ENCODE assay signal across 8 cellular contexts in the genomic region with DNA sequence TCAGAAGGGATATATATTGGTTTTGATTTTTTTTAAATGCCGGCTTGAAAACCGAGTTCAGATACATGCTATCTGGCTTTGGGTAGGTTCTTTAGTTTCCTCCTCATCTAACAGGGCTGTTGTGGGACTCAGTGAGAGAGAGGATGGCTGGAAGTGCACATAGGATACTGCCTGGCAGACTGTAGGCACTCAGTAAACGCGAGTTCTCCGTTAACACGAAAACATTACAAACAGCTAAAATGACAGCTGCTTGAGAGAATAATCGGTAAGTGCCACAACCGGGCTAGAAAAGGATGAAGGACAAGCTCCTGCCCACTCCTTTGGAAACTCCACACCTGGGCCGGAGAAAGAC. TPM values are rescaled to one million over a fixed set of nuclear protein-coding genes. Genes with fewer than 3 reads are reported as not detected.
DNase-seq lines count a peak whose midpoint lies in the region; ATAC-seq, FAIRE-seq and TF ChIP-seq lines count a peak whose summit lies in the region.

No MANE protein-coding gene starts in this region.

- no peak for TF ChIP-seq CTCF in VCaP (conservative IDR thresholded peaks at IDR 0.05)
- no peak for TF ChIP-seq CTCF in retinal pigment epithelial cell (conservative IDR thresholded peaks at IDR 0.05; ENCODE audit: low read depth, low read length)

- POLR2A ChIA-PET in activated CD4-positive, alpha-beta T cell treated with anti-CD3 and anti-CD28 coated beads, Interleukin-2, amount 10 ng/mL, durations not matched to agents 7 days and 5 days (lab: Charles Lee): interaction anchor here (0.6 kb wide), 1 partner anchor 9 kb away, joined by 3 read pairs; no protein-coding TSS in a partner anchor

- no peaks in the 10 kb centered on the region for H3K9me3 Mint-ChIP-seq in activated CD4-positive, alpha-beta T cell treated with anti-CD3 and anti-CD28 coated beads, Interleukin-2, amount 10 ng/mL, durations not matched to agents 7 days and 5 days

- H3K27me3 Mint-ChIP-seq in activated CD4-positive, alpha-beta T cell treated with anti-CD3 and anti-CD28 coated beads, Interleukin-2, amount 10 ng/mL, durations not matched to agents 7 days and 5 days: no peaks in the 10 kb centered on the region

- no peak for FAIRE-seq in HTR-8/SVneo (lab: Jason Lieb, UNC)

- H3K27ac ChIP-seq in VCaP: peak overlapping the region; percentile 87

- peaks cover 28% of the 10 kb centered on the region for H3K36me3 Mint-ChIP-seq in activated CD4-positive, alpha-beta T cell treated with anti-CD3 and anti-CD28 coated beads, Interleukin-2, amount 10 ng/mL, durations not matched to agents 7 days and 5 days (ENCODE audit: low read depth)

- peak overlapping the region; percentile 93 for H3K27ac Mint-ChIP-seq in activated CD4-positive, alpha-beta T cell treated with anti-CD3 and anti-CD28 coated beads, Interleukin-2, amount 10 ng/mL, durations not matched to agents 7 days and 5 days

- ATAC-seq in HG03064 (IDR thresholded peaks at IDR 0.05; ENCODE audit: low read depth, unreplicated experiment): peak; percentile 25

- H3K4me1 Mint-ChIP-seq in activated CD4-positive, alpha-beta T cell treated with anti-CD3 and anti-CD28 coated beads, Interleukin-2, amount 10 ng/mL, durations not matched to agents 7 days and 5 days: peaks cover 33% of the 10 kb centered on the region

- DNase-seq in activated CD4-positive, alpha-beta T cell treated with anti-CD3 and anti-CD28 coated beads, Interleukin-2, amount 10 ng/mL, durations not matched to agents 7 days and 5 days: no peak
- no peak for DNase-seq in activated CD4-positive, alpha-beta T cell treated with anti-CD3 and anti-CD28 coated beads for 48 hours
- DNase-seq in glomerular visceral epithelial cell (ENCODE audit: extremely low spot score): peak; percentile 17
- DNase-seq in retinal pigment epithelial cell (ENCODE audit: low read depth): no peak
- no peak for DNase-seq in RPMI8226
- DNase-seq in HTR-8/SVneo (ENCODE audit: insufficient read length, low spot score): no peak

- H3K4me3 ChIP-seq in retinal pigment epithelial cell (ENCODE audit: low read length): peak overlapping the region; percentile 100

- CTCF ChIA-PET in activated CD4-positive, alpha-beta T cell treated with anti-CD3 and anti-CD28 coated beads, Interleukin-2, amount 10 ng/mL, durations not matched to agents 7 days and 5 days (lab: Charles Lee): interaction anchor here (0.7 to 2.0 kb wide), 7 partner anchors 8 to 332 kb away, joined by 3 to 4 read pairs (median 4); no protein-coding TSS in a partner anchor

- peak overlapping the region; percentile 88 for H3K4me3 Mint-ChIP-seq in activated CD4-positive, alpha-beta T cell treated with anti-CD3 and anti-CD28 coated beads, Interleukin-2, amount 10 ng/mL, durations not matched to agents 7 days and 5 days

RNA-seq across cellular contexts. Expression of a gene that starts 0.4 kb away (rescaled TPM):
- total RNA-seq in activated CD4-positive, alpha-beta T cell treated with anti-CD3 and anti-CD28 coated beads, Interleukin-2, amount 10 ng/mL, durations not matched to agents 7 days and 5 days: 10 to 100 TPM in 1 of 2 experiments, 1 to 10 TPM in 1; 7.1 to 10.7 TPM

RNA-seq across cellular contexts. Expression of a gene that starts 0.5 kb away (rescaled TPM):
- total RNA-seq in activated CD4-positive, alpha-beta T cell treated with anti-CD3 and anti-CD28 coated beads, Interleukin-2, amount 10 ng/mL, durations not matched to agents 7 days and 5 days: 100 to 1,000 TPM; 170 to 186 TPM

RNA-seq across cellular contexts. Expression of a gene that starts 40.2 kb away (rescaled TPM):
- 10 to 100 TPM; 10.9 to 12.5 TPM for total RNA-seq in activated CD4-positive, alpha-beta T cell treated with anti-CD3 and anti-CD28 coated beads, Interleukin-2, amount 10 ng/mL, durations not matched to agents 7 days and 5 days
